ENCODE assay signal across 11 cellular contexts in genomic region chr9:133142657-133143592, GRCh38. TPM values are rescaled to one million over a fixed set of nuclear protein-coding genes. Genes with fewer than 3 reads are reported as not detected.
DNase-seq lines count a peak whose midpoint lies in the region; ATAC-seq and TF ChIP-seq lines count a peak whose summit lies in the region.
"Had no signal": no experiment of that assay in that cellular context is flagged by ENCODE, and none has a peak within 500 bp of the region (broad histone marks: within the 10 kb centered on the region; RNA-seq: fewer than 3 reads in every experiment).

No MANE protein-coding gene starts in this region.

- H3K4me3 ChIP-seq in effector memory CD4-positive, alpha-beta T cell (ENCODE audit: insufficient read depth, low read depth, low read length, poor library complexity, severe bottlenecking), result no peak overlapping the region
- H3K4me3 ChIP-seq in endodermal cell (ENCODE audit: low read length), result no peak overlapping the region
- H3K4me3 ChIP-seq: GM23248, lung had no signal

- H3K27ac ChIP-seq in effector memory CD4-positive, alpha-beta T cell (ENCODE audit: insufficient read depth, low read length, poor library complexity, severe bottlenecking), result peak overlapping the region; percentile 98
- H3K27ac ChIP-seq in endodermal cell (ENCODE audit: low read depth, low read length), result no peak overlapping the region
- H3K27ac ChIP-seq: GM23248 had no signal

- H3K9me3 ChIP-seq in effector memory CD4-positive, alpha-beta T cell (ENCODE audit: control insufficient read depth, low read length), result no peaks in the 10 kb centered on the region
- no peaks in the 10 kb centered on the region for H3K9me3 ChIP-seq in endodermal cell (ENCODE audit: control insufficient read depth, low read length)

- no peak for ATAC-seq in activated CD8-positive, alpha-beta memory T cell treated with anti-CD3 and anti-CD28 coated beads, Interleukin-2, amount 10 ng/mL, durations not matched to agents 7 days and 5 days
- ATAC-seq in HG02852 (IDR thresholded peaks at IDR 0.05; ENCODE audit: unreplicated experiment), result no peak

- DNase-seq in activated CD8-positive, alpha-beta memory T cell treated with anti-CD3 and anti-CD28 coated beads, Interleukin-2, amount 10 ng/mL, durations not matched to agents 7 days and 5 days, result peak; percentile 75
- DNase-seq in activated CD8-positive, alpha-beta memory T cell treated with anti-CD3 and anti-CD28 coated beads, Interleukin-2, amount 50 U/mL, for 48 hours, result no peak
- DNase-seq in T-helper 2 cell treated with Interferon-gamma antibody and Interleukin-4, amounts not matched to agents 5 μg/mL and 100 μg/mL, for 36 hours (ENCODE audit: low spot score), result no peak
- peak in 1 of 3 donors; percentile 44 for DNase-seq in effector memory CD4-positive, alpha-beta T cell
- peak; percentile 46 for DNase-seq in stimulated activated naive CD4-positive, alpha-beta T cell treated with Interleukin-2 at 50 U/mL for 16 hours (lab: John Stamatoyannopoulos, UW)
- DNase-seq in NCI-H1436 treated with DMSO at 0.1 percent for 48 hours (lab: John Stamatoyannopoulos, UW) (no peak), endodermal cell (no peak)
- DNase-seq: GM23248, NCI-H2171 treated with DMSO at 0.1 percent for 48 hours had no signal

- H3K9ac ChIP-seq in endodermal cell (ENCODE audit: extremely low read depth, low read length, poor library complexity, severe bottlenecking), result no peak overlapping the region

- no peaks in the 10 kb centered on the region for H3K9me3 Mint-ChIP-seq in activated CD8-positive, alpha-beta memory T cell treated with anti-CD3 and anti-CD28 coated beads, Interleukin-2, amount 10 ng/mL, durations not matched to agents 7 days and 5 days (ENCODE audit: low read depth)
- no peaks in the 10 kb centered on the region for H3K9me3 Mint-ChIP-seq in T-helper 2 cell treated with Interferon-gamma antibody and Interleukin-4, amounts not matched to agents 5 μg/mL and 100 μg/mL, for 36 hours
- H3K9me3 Mint-ChIP-seq in endodermal cell, result no peaks in the 10 kb centered on the region

- H3K27me3 ChIP-seq in effector memory CD4-positive, alpha-beta T cell (replicated peaks; ENCODE audit: control insufficient read depth, insufficient read depth, low read length, poor library complexity, severe bottlenecking), result no peaks in the 10 kb centered on the region
- H3K27me3 ChIP-seq in endodermal cell (ENCODE audit: control insufficient read depth, insufficient read depth, low read length, poor library complexity, severe bottlenecking), result no peaks in the 10 kb centered on the region

- H3K4me1 Mint-ChIP-seq in activated CD8-positive, alpha-beta memory T cell treated with anti-CD3 and anti-CD28 coated beads, Interleukin-2, amount 10 ng/mL, durations not matched to agents 7 days and 5 days, result peaks cover 82% of the 10 kb centered on the region
- peaks cover 46% of the 10 kb centered on the region for H3K4me1 Mint-ChIP-seq in T-helper 2 cell treated with Interferon-gamma antibody and Interleukin-4, amounts not matched to agents 5 μg/mL and 100 μg/mL, for 36 hours (ENCODE audit: low read depth)
- H3K4me1 Mint-ChIP-seq in endodermal cell, result peaks cover 20% of the 10 kb centered on the region

- no peaks in the 10 kb centered on the region for H3K27me3 Mint-ChIP-seq in activated CD8-positive, alpha-beta memory T cell treated with anti-CD3 and anti-CD28 coated beads, Interleukin-2, amount 10 ng/mL, durations not matched to agents 7 days and 5 days
- H3K27me3 Mint-ChIP-seq in T-helper 2 cell treated with Interferon-gamma antibody and Interleukin-4, amounts not matched to agents 5 μg/mL and 100 μg/mL, for 36 hours (ENCODE audit: low read depth), result no peaks in the 10 kb centered on the region
- H3K27me3 Mint-ChIP-seq in endodermal cell (ENCODE audit: insufficient read depth), result no peaks in the 10 kb centered on the region

- peaks cover 4% of the 10 kb centered on the region for H3K36me3 Mint-ChIP-seq in activated CD8-positive, alpha-beta memory T cell treated with anti-CD3 and anti-CD28 coated beads, Interleukin-2, amount 10 ng/mL, durations not matched to agents 7 days and 5 days
- peaks cover 11% of the 10 kb centered on the region for H3K36me3 Mint-ChIP-seq in T-helper 2 cell treated with Interferon-gamma antibody and Interleukin-4, amounts not matched to agents 5 μg/mL and 100 μg/mL, for 36 hours (ENCODE audit: low read depth)
- peaks cover 1% of the 10 kb centered on the region for H3K36me3 Mint-ChIP-seq in endodermal cell (ENCODE audit: low read depth)

- CTCF ChIA-PET in activated CD8-positive, alpha-beta memory T cell treated with anti-CD3 and anti-CD28 coated beads, Interleukin-2, amount 10 ng/mL, durations not matched to agents 7 days and 5 days (lab: Charles Lee), result interaction anchor here (1.1 to 10.4 kb wide), 14 partner anchors 12 to 231 kb away, joined by 3 to 505 read pairs (median 10); partner anchors contain the start of genes CEL, GTF3C5 and RALGDS

- H3K4me3 Mint-ChIP-seq in activated CD8-positive, alpha-beta memory T cell treated with anti-CD3 and anti-CD28 coated beads, Interleukin-2, amount 10 ng/mL, durations not matched to agents 7 days and 5 days, result peak overlapping the region; percentile 39
- peak overlapping the region; percentile 39 for H3K4me3 Mint-ChIP-seq in T-helper 2 cell treated with Interferon-gamma antibody and Interleukin-4, amounts not matched to agents 5 μg/mL and 100 μg/mL, for 36 hours
- no peak overlapping the region for H3K4me3 Mint-ChIP-seq in endodermal cell

- H3K27ac Mint-ChIP-seq in activated CD8-positive, alpha-beta memory T cell treated with anti-CD3 and anti-CD28 coated beads, Interleukin-2, amount 10 ng/mL, durations not matched to agents 7 days and 5 days, result peak overlapping the region; percentile 89
- peak overlapping the region; percentile 85 for H3K27ac Mint-ChIP-seq in T-helper 2 cell treated with Interferon-gamma antibody and Interleukin-4, amounts not matched to agents 5 μg/mL and 100 μg/mL, for 36 hours
- H3K27ac Mint-ChIP-seq in endodermal cell, result no peak overlapping the region

- no peak for TF ChIP-seq CTCF in endodermal cell (conservative IDR thresholded peaks at IDR 0.05)

- peaks cover 76% of the 10 kb centered on the region for H3K4me1 ChIP-seq in effector memory CD4-positive, alpha-beta T cell (ENCODE audit: control insufficient read depth, insufficient read depth, low read length, poor library complexity, severe bottlenecking)
- H3K4me1 ChIP-seq in endodermal cell (ENCODE audit: control insufficient read depth, insufficient read depth, low read length), result peaks cover 9% of the 10 kb centered on the region

- peaks cover 8% of the 10 kb centered on the region for H3K36me3 ChIP-seq in effector memory CD4-positive, alpha-beta T cell (ENCODE audit: control insufficient read depth, insufficient read depth, low read length)
- peaks cover 5% of the 10 kb centered on the region for H3K36me3 ChIP-seq in endodermal cell (ENCODE audit: control insufficient read depth, insufficient read depth, low read length)

- WGBS in endodermal cell (ENCODE audit: insufficient coverage in 1 of 2, insufficient read length in 1 of 2), 2 experiments, result 82 to 83% methylated on average over 12 to 18 of the region's 18 CpGs

RNA-seq across cellular contexts. Expression of gene GBGT1, which starts 20.8 kb away (rescaled TPM):
- 1 to 10 TPM; 3.9 to 5.7 TPM for total RNA-seq in activated CD8-positive, alpha-beta memory T cell treated with anti-CD3 and anti-CD28 coated beads, Interleukin-2, amount 10 ng/mL, durations not matched to agents 7 days and 5 days
- 10 to 100 TPM; 28.2 to 29.1 TPM for total RNA-seq in endodermal cell
- polyA plus RNA-seq in endodermal cell (2013, experiment 1 of 2), result 7.5 TPM
- 7.8 TPM for polyA plus RNA-seq in endodermal cell (2013, experiment 2 of 2)

RNA-seq across cellular contexts. Expression of gene RALGDS, which starts 21.9 kb away (rescaled TPM):
- 100 to 1,000 TPM; 103 to 114 TPM for total RNA-seq in activated CD8-positive, alpha-beta memory T cell treated with anti-CD3 and anti-CD28 coated beads, Interleukin-2, amount 10 ng/mL, durations not matched to agents 7 days and 5 days
- 10 to 100 TPM; 28.0 to 30.7 TPM for total RNA-seq in endodermal cell
- polyA plus RNA-seq in endodermal cell (2013, experiment 1 of 2), result 79.9 TPM
- 71.6 TPM for polyA plus RNA-seq in endodermal cell (2013, experiment 2 of 2)

Comparison
In these comparisons a context has a peak if more than half of its experiments do, and no peak if none do; other contexts are left out.
1. DNase-seq: peak in activated CD8-positive, alpha-beta memory T cell treated with anti-CD3 and anti-CD28 coated beads, Interleukin-2, amount 10 ng/mL, durations not matched to agents 7 days and 5 days (single experiment) and stimulated activated naive CD4-positive, alpha-beta T cell treated with Interleukin-2 at 50 U/mL for 16 hours (single experiment); none in activated CD8-positive, alpha-beta memory T cell treated with anti-CD3 and anti-CD28 coated beads, Interleukin-2, amount 50 U/mL, for 48 hours (single experiment), T-helper 2 cell treated with Interferon-gamma antibody and Interleukin-4, amounts not matched to agents 5 μg/mL and 100 μg/mL, for 36 hours (single experiment), NCI-H1436 treated with DMSO at 0.1 percent for 48 hours (single experiment) and endodermal cell (single experiment).
2. RNA of gene GBGT1, which starts 20.8 kb away (total RNA-seq): 28.2 to 29.1 TPM in endodermal cell; 3.9 to 5.7 TPM in activated CD8-positive, alpha-beta memory T cell treated with anti-CD3 and anti-CD28 coated beads, Interleukin-2, amount 10 ng/mL, durations not matched to agents 7 days and 5 days; every median in the first group is over 4 times any median in the second.